In genomic region chr2:222623756-222624309, GRCh38 we compare ENCODE assay signal across 29 cellular contexts. TPM values are rescaled to one million over a fixed set of nuclear protein-coding genes. Genes with fewer than 3 reads are reported as not detected.
"Had no signal": no experiment of that assay in that cellular context is flagged by ENCODE, and none has a peak within 500 bp of the region (broad histone marks: within the 10 kb centered on the region; RNA-seq: fewer than 3 reads in every experiment).

No MANE protein-coding gene starts in this region.

- H3K9me3 Mint-ChIP-seq: activated naive CD4-positive, alpha-beta T cell treated with anti-CD3 and anti-CD28 coated beads for 36 hours; activated naive CD8-positive, alpha-beta T cell treated with anti-CD3 and anti-CD28 coated beads, Interleukin-2, amount 10 ng/mL, durations not matched to agents 7 days and 5 days; nephron; stimulated activated naive B cell treated with anti-CD40 and anti-IgM and Interleukin-4, amounts not matched to agents 10 μg/mL and 1 μg/mL and 100 μg/mL, for 72 hours; T-cell; T-helper 2 cell treated with Interferon-gamma antibody and Interleukin-4, amounts not matched to agents 5 μg/mL and 100 μg/mL, for 36 hours had no signal

- H3K27ac Mint-ChIP-seq: activated CD4-positive, alpha-beta T cell treated with anti-CD3 and anti-CD28 coated beads for 36 hours; activated naive CD4-positive, alpha-beta T cell treated with anti-CD3 and anti-CD28 coated beads for 36 hours; activated naive CD8-positive, alpha-beta T cell treated with anti-CD3 and anti-CD28 coated beads, Interleukin-2, amount 10 ng/mL, durations not matched to agents 7 days and 5 days; nephron; stimulated activated naive B cell treated with anti-CD40 and anti-IgM and Interleukin-4, amounts not matched to agents 10 μg/mL and 1 μg/mL and 100 μg/mL, for 72 hours; T-cell; T-helper 2 cell treated with Interferon-gamma antibody and Interleukin-4, amounts not matched to agents 5 μg/mL and 100 μg/mL, for 36 hours had no signal

- ATAC-seq: activated CD4-positive, alpha-beta T cell treated with anti-CD3 and anti-CD28 coated beads for 36 hours; gastrocnemius medialis; left lung; stimulated activated naive B cell treated with anti-CD40 and anti-IgM and Interleukin-4, amounts not matched to agents 10 μg/mL and 1 μg/mL and 100 μg/mL, for 72 hours; T-cell had no signal

- DNase-seq: activated CD4-positive, alpha-beta T cell treated with anti-CD3 and anti-CD28 coated beads for 36 hours; activated CD4-positive, CD25-positive, alpha-beta regulatory T cell; activated effector memory CD4-positive, alpha-beta T cell treated with anti-CD3 and anti-CD28 coated beads, Interleukin-2, amount 50 U/mL, for 16 hours; activated naive CD4-positive, alpha-beta T cell treated with anti-CD3 and anti-CD28 coated beads for 36 hours; activated naive CD8-positive, alpha-beta T cell treated with anti-CD3 and anti-CD28 coated beads, Interleukin-2, amount 10 ng/mL, durations not matched to agents 7 days and 5 days; amniotic stem cell; brain microvascular endothelial cell; effector CD8-positive, alpha-beta T cell; esophagus squamous epithelium; gastrocnemius medialis; glutamatergic neuron; left lung; lower lobe of right lung; mesendoderm; ovary; stimulated activated CD4-positive, alpha-beta T cell treated with anti-CD3 and anti-CD28 coated beads, Interleukin-1b, Interleukin-23, amount 100 ng/mL, for 48 hours; stimulated activated naive B cell treated with anti-CD40 and anti-IgM and Interleukin-4, amounts not matched to agents 10 μg/mL and 1 μg/mL and 100 μg/mL, for 72 hours; stomach; T-cell; transverse colon had no signal

- H3K4me3 ChIP-seq: esophagus squamous epithelium, gastrocnemius medialis, left lung, lower lobe of right lung, ovary, prostate gland, smooth muscle cell, stomach, transverse colon had no signal

- H3K27me3 ChIP-seq: brain microvascular endothelial cell, esophagus squamous epithelium, gastrocnemius medialis, left lung, ovary, stomach, transverse colon had no signal

- H3K27ac ChIP-seq: brain microvascular endothelial cell, epithelial cell of prostate, esophagus squamous epithelium, gastrocnemius medialis, lower lobe of right lung, ovary, prostate gland, stomach had no signal

- H3K9me3 ChIP-seq: esophagus squamous epithelium, gastrocnemius medialis, left lung, lower lobe of right lung, ovary, prostate gland, stomach, transverse colon had no signal

- H3K27me3 Mint-ChIP-seq: activated CD4-positive, alpha-beta T cell treated with anti-CD3 and anti-CD28 coated beads for 36 hours; activated naive CD8-positive, alpha-beta T cell treated with anti-CD3 and anti-CD28 coated beads, Interleukin-2, amount 10 ng/mL, durations not matched to agents 7 days and 5 days; stimulated activated naive B cell treated with anti-CD40 and anti-IgM and Interleukin-4, amounts not matched to agents 10 μg/mL and 1 μg/mL and 100 μg/mL, for 72 hours; T-cell had no signal

- H3K4me3 Mint-ChIP-seq: activated CD4-positive, alpha-beta T cell treated with anti-CD3 and anti-CD28 coated beads for 36 hours; activated naive CD4-positive, alpha-beta T cell treated with anti-CD3 and anti-CD28 coated beads for 36 hours; activated naive CD8-positive, alpha-beta T cell treated with anti-CD3 and anti-CD28 coated beads, Interleukin-2, amount 10 ng/mL, durations not matched to agents 7 days and 5 days; nephron; stimulated activated naive B cell treated with anti-CD40 and anti-IgM and Interleukin-4, amounts not matched to agents 10 μg/mL and 1 μg/mL and 100 μg/mL, for 72 hours; T-cell; T-helper 2 cell treated with Interferon-gamma antibody and Interleukin-4, amounts not matched to agents 5 μg/mL and 100 μg/mL, for 36 hours had no signal

- H3K4me1 Mint-ChIP-seq: activated CD4-positive, alpha-beta T cell treated with anti-CD3 and anti-CD28 coated beads for 36 hours; activated naive CD8-positive, alpha-beta T cell treated with anti-CD3 and anti-CD28 coated beads, Interleukin-2, amount 10 ng/mL, durations not matched to agents 7 days and 5 days; nephron; T-cell had no signal

- H3K36me3 ChIP-seq: ovary, prostate gland had no signal

- H3K4me1 ChIP-seq: esophagus squamous epithelium, gastrocnemius medialis, lower lobe of right lung, prostate gland, stomach, transverse colon had no signal

RNA-seq across cellular contexts. Expression of gene MOGAT1, which starts 47.6 kb away (rescaled TPM):
- total RNA-seq: activated CD4-positive, alpha-beta T cell treated with anti-CD3 and anti-CD28 coated beads for 36 hours; activated naive CD4-positive, alpha-beta T cell treated with anti-CD3 and anti-CD28 coated beads for 36 hours; activated naive CD8-positive, alpha-beta T cell treated with anti-CD3 and anti-CD28 coated beads, Interleukin-2, amount 10 ng/mL, durations not matched to agents 7 days and 5 days; astrocyte; dermis microvascular lymphatic vessel endothelial cell; esophagus squamous epithelium; gastrocnemius medialis; mononuclear cell; ovary; prostate gland; smooth muscle cell; T-cell; temporal lobe had no signal
- polyA plus RNA-seq: ovary had no signal
